9 cellular contexts compared by ENCODE assay signal in the genomic region with DNA sequence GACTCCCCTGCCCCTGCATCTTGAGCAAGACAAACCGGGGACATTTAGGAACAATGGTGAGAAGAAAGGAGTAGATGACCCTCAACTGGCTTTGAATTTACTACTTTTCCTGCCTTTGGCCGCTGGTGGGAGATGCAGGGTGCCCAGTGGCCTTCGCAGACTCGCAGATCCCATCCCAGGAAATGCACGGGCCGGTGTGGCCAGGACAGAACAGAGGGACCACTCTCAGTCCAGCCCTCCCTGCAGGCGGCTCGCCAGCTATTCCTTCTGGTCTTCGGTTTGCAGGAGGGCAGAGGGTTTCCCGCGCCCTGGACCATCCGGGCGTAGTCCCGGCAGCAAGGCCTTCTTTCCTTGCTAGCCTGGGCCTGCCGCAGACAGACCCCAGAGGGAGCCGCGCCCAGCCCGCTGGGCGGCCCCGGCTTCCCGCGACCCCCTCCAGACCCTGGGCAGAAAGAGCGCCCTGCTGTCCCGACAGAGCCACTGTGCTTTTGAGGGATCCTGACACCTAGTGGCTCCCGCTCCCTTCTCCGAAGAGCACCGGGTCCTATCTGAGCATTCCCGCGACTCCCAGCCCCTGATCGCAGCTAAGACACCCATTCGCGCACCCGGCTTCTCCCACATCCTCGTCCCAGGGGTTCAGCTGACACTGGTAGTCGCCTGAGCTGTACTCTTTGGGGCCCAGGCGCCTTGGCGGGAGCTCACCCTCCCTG. TPM values are rescaled to one million over a fixed set of nuclear protein-coding genes. Genes with fewer than 3 reads are reported as not detected.
DNase-seq lines count a peak whose midpoint lies in the region; ATAC-seq, FAIRE-seq and TF ChIP-seq lines count a peak whose summit lies in the region.
"Had no signal": no experiment of that assay in that cellular context is flagged by ENCODE, and none has a peak within 500 bp of the region (broad histone marks: within the 10 kb centered on the region; RNA-seq: fewer than 3 reads in every experiment).

No MANE protein-coding gene starts in this region.

- FAIRE-seq in GM12891 (lab: Jason Lieb, UNC): no peak
- FAIRE-seq: G401.6 had no signal

- no peaks in the 10 kb centered on the region for H3K9me3 Mint-ChIP-seq in activated CD8-positive, alpha-beta memory T cell treated with anti-CD3 and anti-CD28 coated beads, Interleukin-2, amount 10 ng/mL, durations not matched to agents 7 days and 5 days (ENCODE audit: low read depth)
- no peaks in the 10 kb centered on the region for H3K9me3 Mint-ChIP-seq in activated naive CD8-positive, alpha-beta T cell treated with anti-CD3 and anti-CD28 coated beads for 36 hours
- H3K9me3 Mint-ChIP-seq in stimulated activated effector memory CD8-positive, alpha-beta T cell treated with anti-CD3 and anti-CD28 coated beads, Interleukin-12 subunit alpha, Interleukin-12 subunit beta, amount 100 ng/mL, for 72 hours: peaks cover 2% of the 10 kb centered on the region

- H3K4me3 ChIP-seq in iPS-18c (ENCODE audit: insufficient read depth, low read depth, low read length): peak overlapping the region; percentile 80

- H3K27me3 Mint-ChIP-seq in activated CD8-positive, alpha-beta memory T cell treated with anti-CD3 and anti-CD28 coated beads, Interleukin-2, amount 10 ng/mL, durations not matched to agents 7 days and 5 days: peaks cover 59% of the 10 kb centered on the region
- peaks cover 60% of the 10 kb centered on the region for H3K27me3 Mint-ChIP-seq in activated naive CD8-positive, alpha-beta T cell treated with anti-CD3 and anti-CD28 coated beads for 36 hours

- peaks cover 1% of the 10 kb centered on the region for H3K36me3 Mint-ChIP-seq in activated CD8-positive, alpha-beta memory T cell treated with anti-CD3 and anti-CD28 coated beads, Interleukin-2, amount 10 ng/mL, durations not matched to agents 7 days and 5 days
- no peaks in the 10 kb centered on the region for H3K36me3 Mint-ChIP-seq in activated naive CD8-positive, alpha-beta T cell treated with anti-CD3 and anti-CD28 coated beads for 36 hours
- H3K36me3 Mint-ChIP-seq in stimulated activated effector memory CD8-positive, alpha-beta T cell treated with anti-CD3 and anti-CD28 coated beads, Interleukin-12 subunit alpha, Interleukin-12 subunit beta, amount 100 ng/mL, for 72 hours: no peaks in the 10 kb centered on the region

- CTCF ChIA-PET in activated CD8-positive, alpha-beta memory T cell treated with anti-CD3 and anti-CD28 coated beads, Interleukin-2, amount 10 ng/mL, durations not matched to agents 7 days and 5 days (lab: Charles Lee): interaction anchor here (2.6 kb wide), 1 partner anchor 10 kb away, joined by 7 read pairs; no protein-coding TSS in a partner anchor

- no peak for TF ChIP-seq POLR2A in GM12891 (IDR thresholded peaks at IDR 0.05; ENCODE audit: low read depth, low read length)

- H3K4me3 Mint-ChIP-seq in activated CD8-positive, alpha-beta memory T cell treated with anti-CD3 and anti-CD28 coated beads, Interleukin-2, amount 10 ng/mL, durations not matched to agents 7 days and 5 days: peak overlapping the region; percentile 16
- peak overlapping the region; percentile 62 for H3K4me3 Mint-ChIP-seq in activated naive CD8-positive, alpha-beta T cell treated with anti-CD3 and anti-CD28 coated beads for 36 hours
- peak overlapping the region; percentile 70 for H3K4me3 Mint-ChIP-seq in stimulated activated effector memory CD8-positive, alpha-beta T cell treated with anti-CD3 and anti-CD28 coated beads, Interleukin-12 subunit alpha, Interleukin-12 subunit beta, amount 100 ng/mL, for 72 hours

- peaks cover 19% of the 10 kb centered on the region for H3K4me1 Mint-ChIP-seq in activated CD8-positive, alpha-beta memory T cell treated with anti-CD3 and anti-CD28 coated beads, Interleukin-2, amount 10 ng/mL, durations not matched to agents 7 days and 5 days
- peaks cover 12% of the 10 kb centered on the region for H3K4me1 Mint-ChIP-seq in activated naive CD8-positive, alpha-beta T cell treated with anti-CD3 and anti-CD28 coated beads for 36 hours
- H3K4me1 Mint-ChIP-seq in stimulated activated effector memory CD8-positive, alpha-beta T cell treated with anti-CD3 and anti-CD28 coated beads, Interleukin-12 subunit alpha, Interleukin-12 subunit beta, amount 100 ng/mL, for 72 hours: peaks cover 17% of the 10 kb centered on the region

- H3K27ac Mint-ChIP-seq in activated CD8-positive, alpha-beta memory T cell treated with anti-CD3 and anti-CD28 coated beads, Interleukin-2, amount 10 ng/mL, durations not matched to agents 7 days and 5 days: no peak overlapping the region
- no peak overlapping the region for H3K27ac Mint-ChIP-seq in activated naive CD8-positive, alpha-beta T cell treated with anti-CD3 and anti-CD28 coated beads for 36 hours
- H3K27ac Mint-ChIP-seq in stimulated activated effector memory CD8-positive, alpha-beta T cell treated with anti-CD3 and anti-CD28 coated beads, Interleukin-12 subunit alpha, Interleukin-12 subunit beta, amount 100 ng/mL, for 72 hours: no peak overlapping the region

- no peaks in the 10 kb centered on the region for H3K9me3 ChIP-seq in iPS-18c (ENCODE audit: control insufficient read depth, insufficient read depth, low read length)

- ATAC-seq in activated CD8-positive, alpha-beta memory T cell treated with anti-CD3 and anti-CD28 coated beads, Interleukin-2, amount 10 ng/mL, durations not matched to agents 7 days and 5 days: no peak
- peak; percentile 49 for ATAC-seq in stimulated activated effector memory CD8-positive, alpha-beta T cell treated with anti-CD3 and anti-CD28 coated beads, Interleukin-12 subunit alpha, Interleukin-12 subunit beta, amount 100 ng/mL, for 72 hours
- no peak for ATAC-seq in GM21515 (IDR thresholded peaks at IDR 0.05; ENCODE audit: unreplicated experiment)

- no peak for DNase-seq in activated CD8-positive, alpha-beta memory T cell treated with anti-CD3 and anti-CD28 coated beads, Interleukin-2, amount 10 ng/mL, durations not matched to agents 7 days and 5 days
- no peak for DNase-seq in activated CD8-positive, alpha-beta memory T cell treated with anti-CD3 and anti-CD28 coated beads for 24 hours
- no peak for DNase-seq in activated naive CD8-positive, alpha-beta T cell treated with anti-CD3 and anti-CD28 coated beads for 36 hours
- no peak for DNase-seq in stimulated activated effector memory CD8-positive, alpha-beta T cell treated with anti-CD3 and anti-CD28 coated beads, Interleukin-12 subunit alpha, Interleukin-12 subunit beta, amount 100 ng/mL, for 72 hours (ENCODE audit: low spot score in 2 of 2)
- DNase-seq in pons (ENCODE audit: low spot score) (no peak), GM12891 (ENCODE audit: insufficient read length, low spot score) (no peak)

TF ChIP-seq in GM12891, 5 proteins besides CTCF, POLR2A, EP300 and RAD21:
- TF ChIP-seq TAF1 (IDR thresholded peaks at IDR 0.05; ENCODE audit: low read depth, low read length) (no peak), PAX5 (IDR thresholded peaks at IDR 0.05; ENCODE audit: insufficient read depth, low read length, severe bottlenecking) (no peak), SPI1 (IDR thresholded peaks at IDR 0.05; ENCODE audit: low read depth, low read length) (no peak), POU2F2 (IDR thresholded peaks at IDR 0.05; ENCODE audit: low read depth, low read length) (no peak), POLR2AphosphoS5 (IDR thresholded peaks at IDR 0.05; ENCODE audit: low read depth, low read length) (no peak)

RNA-seq across cellular contexts. Expression of a gene that starts 1.2 kb away (rescaled TPM):
- total RNA-seq in activated CD8-positive, alpha-beta memory T cell treated with anti-CD3 and anti-CD28 coated beads, Interleukin-2, amount 10 ng/mL, durations not matched to agents 7 days and 5 days: not detected
- not detected for total RNA-seq in activated naive CD8-positive, alpha-beta T cell treated with anti-CD3 and anti-CD28 coated beads for 36 hours
- not detected for polyA plus RNA-seq in GM12891 (2012; ENCODE audit: low read depth, missing spikeins)

RNA-seq across cellular contexts. Expression of a gene that starts 19.1 kb away (rescaled TPM):
- total RNA-seq in activated CD8-positive, alpha-beta memory T cell treated with anti-CD3 and anti-CD28 coated beads, Interleukin-2, amount 10 ng/mL, durations not matched to agents 7 days and 5 days: 10 to 100 TPM; 10.5 to 14.7 TPM
- 10 to 100 TPM; 23.3 to 23.6 TPM for total RNA-seq in activated naive CD8-positive, alpha-beta T cell treated with anti-CD3 and anti-CD28 coated beads for 36 hours
- 7.6 TPM for polyA plus RNA-seq in GM12891 (2012; ENCODE audit: low read depth, missing spikeins)

RNA-seq across cellular contexts. Expression of a gene that starts 19.3 kb away (rescaled TPM):
- 10 to 100 TPM; 46.9 to 62.4 TPM for total RNA-seq in activated CD8-positive, alpha-beta memory T cell treated with anti-CD3 and anti-CD28 coated beads, Interleukin-2, amount 10 ng/mL, durations not matched to agents 7 days and 5 days
- total RNA-seq in activated naive CD8-positive, alpha-beta T cell treated with anti-CD3 and anti-CD28 coated beads for 36 hours: 10 to 100 TPM; 54.1 to 67.2 TPM
- polyA plus RNA-seq in GM12891 (2012; ENCODE audit: low read depth, missing spikeins): 28.2 TPM

Comparison
In these comparisons a context has a peak if more than half of its experiments do, and no peak if none do; other contexts are left out.
1. H3K4me3 Mint-ChIP-seq: peak in every context shown above with its lines; median percentile 70 in stimulated activated effector memory CD8-positive, alpha-beta T cell treated with anti-CD3 and anti-CD28 coated beads, Interleukin-12 subunit alpha, Interleukin-12 subunit beta, amount 100 ng/mL, for 72 hours; 62 in activated naive CD8-positive, alpha-beta T cell treated with anti-CD3 and anti-CD28 coated beads for 36 hours; 16 in activated CD8-positive, alpha-beta memory T cell treated with anti-CD3 and anti-CD28 coated beads, Interleukin-2, amount 10 ng/mL, durations not matched to agents 7 days and 5 days.